8 cellular contexts compared by ENCODE assay signal in the genomic region with DNA sequence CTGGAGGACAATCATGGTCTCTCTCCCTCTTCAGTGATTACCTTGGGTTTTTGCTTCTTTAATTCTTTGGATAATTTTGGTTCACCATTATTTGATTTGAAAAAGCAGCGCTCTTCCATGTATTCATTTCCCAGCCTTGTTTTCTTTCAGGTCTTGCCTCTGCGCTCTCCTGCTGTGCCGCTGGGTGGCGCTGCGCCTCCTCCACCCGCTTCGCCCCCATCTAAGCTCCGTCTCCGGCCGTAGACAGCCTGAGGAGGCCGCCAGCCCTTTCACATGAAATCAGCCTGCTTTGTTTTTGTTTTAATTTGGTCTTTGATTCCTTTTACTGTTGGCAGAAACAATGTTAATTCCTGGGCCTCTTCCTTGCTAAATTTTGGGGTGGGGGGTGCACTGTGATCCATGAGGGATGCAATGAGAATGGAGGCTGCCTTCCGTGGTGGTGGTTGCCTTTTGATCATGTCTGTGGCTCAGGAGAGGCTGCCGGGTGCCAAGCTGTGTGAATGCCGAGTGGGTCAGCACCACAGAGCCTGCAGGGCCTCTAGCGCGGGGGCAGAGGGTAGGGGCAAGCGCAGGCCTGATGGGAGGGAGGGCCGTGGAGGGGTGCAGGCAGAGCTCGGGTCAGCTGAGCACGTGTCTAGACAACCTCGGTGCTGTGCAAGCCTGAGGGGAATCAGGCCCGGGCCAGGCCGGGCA.
DNase-seq lines count a peak whose midpoint lies in the region; ATAC-seq, FAIRE-seq and TF ChIP-seq lines count a peak whose summit lies in the region.

No MANE protein-coding gene starts in this region.

- peaks cover 17 to 74% of the 10 kb centered on the region in 2 donors for H3K36me3 ChIP-seq in lung (ENCODE audit: control insufficient read depth in 2 of 2, insufficient read depth in 2 of 2, low read length in 2 of 2)

- H3K4me3 Mint-ChIP-seq in dendritic cell treated with granulocyte-macrophage colony-stimulating factor and Interleukin-4, amounts not matched to agents 40 ng/mL and 50 ng/mL, for 4 days = no peak overlapping the region

- no peaks in the 10 kb centered on the region for H3K9me3 ChIP-seq in lung (ENCODE audit: control insufficient read depth in 2 of 2, insufficient read depth in 1 of 2, low read length in 1 of 2)

- peak overlapping the region in 1 of 2 donors; percentile 38 for H3K27ac ChIP-seq in lung (ENCODE audit: low read depth in 1 of 2, low read length in 1 of 2)

- H3K36me3 Mint-ChIP-seq in dendritic cell treated with granulocyte-macrophage colony-stimulating factor and Interleukin-4, amounts not matched to agents 40 ng/mL and 50 ng/mL, for 4 days (ENCODE audit: low read depth) = peaks cover 95% of the 10 kb centered on the region

- H3K27me3 Mint-ChIP-seq in dendritic cell treated with granulocyte-macrophage colony-stimulating factor and Interleukin-4, amounts not matched to agents 40 ng/mL and 50 ng/mL, for 4 days = no peaks in the 10 kb centered on the region

- peaks cover 17% of the 10 kb centered on the region for H3K4me1 Mint-ChIP-seq in dendritic cell treated with granulocyte-macrophage colony-stimulating factor and Interleukin-4, amounts not matched to agents 40 ng/mL and 50 ng/mL, for 4 days (ENCODE audit: low read depth)

- no peak for ATAC-seq in lung (ENCODE audit: insufficient read depth, low FRiP score)

- no peak for FAIRE-seq in HTR-8/SVneo (lab: Jason Lieb, UNC)

- H3K27ac Mint-ChIP-seq in dendritic cell treated with granulocyte-macrophage colony-stimulating factor and Interleukin-4, amounts not matched to agents 40 ng/mL and 50 ng/mL, for 4 days = peak overlapping the region; percentile 7

- WGBS in lung, 2 donors = 73 to 80% methylated on average over 23 of the region's 23 CpGs

- intact Hi-C loops in dendritic cell treated with granulocyte-macrophage colony-stimulating factor and Interleukin-4, amounts not matched to agents 40 ng/mL and 50 ng/mL, for 4 days (cut with micrococcal nuclease) = no loop called here

- peak in 11 of 14 donors; percentile 15 to 72 (median 51) for DNase-seq in C1 segment of cervical spinal cord (lab: John Stamatoyannopoulos, UW)
- DNase-seq in HTR-8/SVneo (ENCODE audit: insufficient read length, low spot score) = peak; percentile 52
- DNase-seq in activated CD4-positive, alpha-beta T cell treated with anti-CD3 and anti-CD28 coated beads for 48 hours = peak; percentile 67
- no peak for DNase-seq in lung (ENCODE audit: low spot score)
- DNase-seq in superior temporal gyrus (ENCODE audit: extremely low spot score) = peak; percentile 83
- no peak for DNase-seq in NK-92 treated with Interleukin-12 subunit alpha and Interleukin-12 subunit beta, amount 100 ng/mL, for 24 hours (lab: John Stamatoyannopoulos, UW)
- no peak for DNase-seq in NCI-H1092 treated with DMSO at 0.1 percent for 48 hours (lab: John Stamatoyannopoulos, UW)

- H3K27me3 ChIP-seq in lung (ENCODE audit: control insufficient read depth, insufficient read depth) = no peaks in the 10 kb centered on the region

- peaks cover 0 to 3% of the 10 kb centered on the region in 2 donors for H3K4me1 ChIP-seq in lung (ENCODE audit: control insufficient read depth in 2 of 2, insufficient read depth in 2 of 2, low read length in 2 of 2)

- H3K9me3 Mint-ChIP-seq in dendritic cell treated with granulocyte-macrophage colony-stimulating factor and Interleukin-4, amounts not matched to agents 40 ng/mL and 50 ng/mL, for 4 days = no peaks in the 10 kb centered on the region

- peak; percentile 49 for TF ChIP-seq CTCF in lung (IDR thresholded peaks at IDR 0.05; ENCODE audit: control extremely low read depth, extremely low read depth)

- no peak overlapping the region for H3K4me3 ChIP-seq in lung

Comparison
In these comparisons a context has a peak if more than half of its experiments do, and no peak if none do; other contexts are left out.
1. DNase-seq: peak in C1 segment of cervical spinal cord (11 of 14), HTR-8/SVneo (single experiment), activated CD4-positive, alpha-beta T cell treated with anti-CD3 and anti-CD28 coated beads for 48 hours (single experiment) and superior temporal gyrus (single experiment); none in lung (single experiment), NK-92 treated with Interleukin-12 subunit alpha and Interleukin-12 subunit beta, amount 100 ng/mL, for 24 hours (single experiment) and NCI-H1092 treated with DMSO at 0.1 percent for 48 hours (single experiment).